ENCODE assay signal across 24 cellular contexts in genomic region chr16:12716658-12717057, GRCh38.
"Had no signal": no experiment of that assay in that cellular context is flagged by ENCODE, and none has a peak within 500 bp of the region (broad histone marks: within the 10 kb centered on the region; RNA-seq: fewer than 3 reads in every experiment).

No MANE protein-coding gene starts in this region.

- H3K27me3 Mint-ChIP-seq: memory B cell; natural killer cell treated with Interleukin-12 subunit alpha and Interleukin-12 subunit beta and Interleukin-15 and Interleukin-18, amount 100 ng/mL, for 72 hours; progenitor cell of endocrine pancreas; stimulated activated naive B cell treated with anti-CD40 and anti-IgM and Interleukin-4, amounts not matched to agents 10 μg/mL and 1 μg/mL and 100 μg/mL, for 72 hours; stimulated activated naive CD8-positive, alpha-beta T cell treated with anti-CD3 and anti-CD28 coated beads, Interleukin-15, amount 100 ng/mL, for 72 hours; type B pancreatic cell had no signal

- H3K4me1 Mint-ChIP-seq: memory B cell; neural progenitor cell; stimulated activated naive B cell treated with anti-CD40 and anti-IgM and Interleukin-4, amounts not matched to agents 10 μg/mL and 1 μg/mL and 100 μg/mL, for 72 hours; stimulated activated naive CD8-positive, alpha-beta T cell treated with anti-CD3 and anti-CD28 coated beads, Interleukin-15, amount 100 ng/mL, for 72 hours had no signal

- H3K27me3 ChIP-seq: dorsolateral prefrontal cortex, gastrocnemius medialis, heart right ventricle, left lung, neural progenitor cell, ovary, right lobe of liver, uterus had no signal

- H3K36me3 ChIP-seq: gastrocnemius medialis, lower lobe of right lung, neural progenitor cell, ovary, right lobe of liver, uterus had no signal

- H2AFZ ChIP-seq: neural progenitor cell had no signal

- H3K4me2 ChIP-seq: neural progenitor cell had no signal

- H3K4me3 Mint-ChIP-seq: memory B cell; natural killer cell treated with Interleukin-12 subunit alpha and Interleukin-12 subunit beta and Interleukin-15 and Interleukin-18, amount 100 ng/mL, for 72 hours; neural progenitor cell; stimulated activated naive B cell treated with anti-CD40 and anti-IgM and Interleukin-4, amounts not matched to agents 10 μg/mL and 1 μg/mL and 100 μg/mL, for 72 hours; stimulated activated naive CD8-positive, alpha-beta T cell treated with anti-CD3 and anti-CD28 coated beads, Interleukin-15, amount 100 ng/mL, for 72 hours; type B pancreatic cell had no signal

- H3K36me3 Mint-ChIP-seq: neural progenitor cell had no signal

- H3K4me1 ChIP-seq: gastrocnemius medialis, heart right ventricle, lower lobe of right lung, neural progenitor cell, uterus had no signal

- H3K27ac Mint-ChIP-seq: memory B cell; natural killer cell treated with Interleukin-12 subunit alpha and Interleukin-12 subunit beta and Interleukin-15 and Interleukin-18, amount 100 ng/mL, for 72 hours; neural progenitor cell; progenitor cell of endocrine pancreas; stimulated activated naive B cell treated with anti-CD40 and anti-IgM and Interleukin-4, amounts not matched to agents 10 μg/mL and 1 μg/mL and 100 μg/mL, for 72 hours; type B pancreatic cell had no signal

- H3K27ac ChIP-seq: coronary artery, gastrocnemius medialis, heart right ventricle, left lung, lower lobe of right lung, neural progenitor cell, ovary, right lobe of liver, uterus had no signal

- DNase-seq: dorsolateral prefrontal cortex; effector CD8-positive, alpha-beta T cell; gastrocnemius medialis; heart right ventricle; hypothalamus; islet precursor cell; left lung; lower lobe of right lung; midbrain; nucleus accumbens; ovary; stimulated activated CD4-positive, alpha-beta T cell treated with anti-CD3 and anti-CD28 coated beads, Interleukin-2, amount 100 ng/mL, for 24 hours; stimulated activated CD4-positive, alpha-beta T cell treated with anti-CD3 and anti-CD28 coated beads, Interleukin-4, amount 100 ng/mL, for 4 hours; stimulated activated naive B cell treated with anti-CD40 and anti-IgM and Interleukin-4, amounts not matched to agents 10 μg/mL and 1 μg/mL and 100 μg/mL, for 72 hours; stimulated activated naive CD8-positive, alpha-beta T cell treated with anti-CD3 and anti-CD28 coated beads, Interleukin-15, amount 100 ng/mL, for 72 hours; uterus had no signal

- H3K9me3 ChIP-seq: gastrocnemius medialis, lower lobe of right lung, ovary, right lobe of liver had no signal

- ATAC-seq: esophagus mucosa; gastrocnemius medialis; heart right ventricle; left lung; natural killer cell treated with Interleukin-12 subunit alpha and Interleukin-12 subunit beta and Interleukin-15 and Interleukin-18, amount 100 ng/mL, for 72 hours; right lobe of liver; stimulated activated naive B cell treated with anti-CD40 and anti-IgM and Interleukin-4, amounts not matched to agents 10 μg/mL and 1 μg/mL and 100 μg/mL, for 72 hours; stimulated activated naive CD8-positive, alpha-beta T cell treated with anti-CD3 and anti-CD28 coated beads, Interleukin-15, amount 100 ng/mL, for 72 hours had no signal

- H3K4me3 ChIP-seq: coronary artery, dorsolateral prefrontal cortex, gastrocnemius medialis, heart right ventricle, left lung, lower lobe of right lung, neural progenitor cell, ovary, right lobe of liver, uterus had no signal

- H3K9ac ChIP-seq: neural progenitor cell had no signal
